ENCODE assay signal across 15 cellular contexts in the genomic region with DNA sequence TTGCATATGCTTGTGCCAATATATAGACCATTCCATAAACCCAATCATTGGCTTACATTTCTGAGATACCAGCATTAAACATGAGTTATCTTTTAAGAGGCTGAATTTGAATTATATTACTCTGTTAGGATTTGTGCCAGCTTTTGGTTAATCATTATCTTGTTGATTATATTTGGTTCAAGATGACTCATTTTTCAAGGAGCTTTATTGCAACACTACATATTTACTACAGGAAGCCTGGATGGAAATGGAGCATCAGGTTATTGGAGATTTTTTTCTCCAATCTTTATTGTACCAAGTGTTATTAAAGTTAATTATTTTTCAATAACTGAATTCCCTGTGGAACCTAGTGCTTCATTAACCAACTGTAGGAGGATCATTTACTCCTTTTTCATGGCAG. TPM values are rescaled to one million over a fixed set of nuclear protein-coding genes. Genes with fewer than 3 reads are reported as not detected.
A peak's percentile ranks its signal among the peaks of the same experiment; 100 is the strongest.
DNase-seq lines count a peak whose midpoint lies in the region; ATAC-seq and TF ChIP-seq lines count a peak whose summit lies in the region.
"Had no signal": no experiment of that assay in that cellular context is flagged by ENCODE, and none has a peak within 500 bp of the region (broad histone marks: within the 10 kb centered on the region; RNA-seq: fewer than 3 reads in every experiment).

No MANE protein-coding gene starts in this region.

- DNase-seq in AG10803 (ENCODE audit: low read depth) (peak; percentile 57), HT-29 (ENCODE audit: low spot score) (peak; percentile 80), astrocyte of the spinal cord (ENCODE audit: low read depth, low spot score) (peak; percentile 35), kidney tubule cell (ENCODE audit: low spot score) (peak; percentile 86), NCI-H345 treated with DMSO at 0.1 percent for 48 hours (lab: John Stamatoyannopoulos, UW; ENCODE audit: unreplicated experiment) (no peak), iPS-NIHi7 (ENCODE audit: extremely low spot score) (no peak)
- DNase-seq: activated CD4-positive, alpha-beta T cell treated with anti-CD3 and anti-CD28 coated beads, Interleukin-2, amount 50 U/mL, for 48 hours; activated naive CD4-positive, alpha-beta T cell treated with anti-CD3 and anti-CD28 coated beads, Interleukin-2, amount 10 ng/mL, durations not matched to agents 7 days and 5 days; effector CD8-positive, alpha-beta T cell; immature natural killer cell; NCI-H446 treated with DMSO at 0.1 percent for 48 hours; stimulated activated CD4-positive, alpha-beta T cell treated with anti-CD3 and anti-CD28 coated beads, Interleukin-1b, Interleukin-23, amount 100 ng/mL, for 48 hours; stimulated activated naive CD8-positive, alpha-beta T cell treated with anti-CD3 and anti-CD28 coated beads, Interleukin-15, amount 100 ng/mL, for 72 hours had no signal

- ATAC-seq in HG03378 (IDR thresholded peaks at IDR 0.05; ENCODE audit: unreplicated experiment) = no peak
- no peak for ATAC-seq in HG03097 (IDR thresholded peaks at IDR 0.05; ENCODE audit: low FRiP score, unreplicated experiment)
- ATAC-seq: stimulated activated naive CD8-positive, alpha-beta T cell treated with anti-CD3 and anti-CD28 coated beads, Interleukin-15, amount 100 ng/mL, for 72 hours had no signal

- TF ChIP-seq CTCF in AG10803 (conservative IDR thresholded peaks at IDR 0.05; ENCODE audit: low read length) (no peak), astrocyte of the spinal cord (IDR thresholded peaks at IDR 0.05; ENCODE audit: low read depth, low read length) (no peak)

- in situ Hi-C loops in astrocyte of the spinal cord (cut with HindIII; ENCODE audit: low sequenced_read_pairs) = no loop called here

- H3K4me3 ChIP-seq in AG10803 (ENCODE audit: low read length) = no peak overlapping the region
- H3K4me3 ChIP-seq in astrocyte of the spinal cord (ENCODE audit: low read depth, low read length) = no peak overlapping the region

RNA-seq across cellular contexts. Expression of gene EML4, which starts 26.4 kb away (rescaled TPM):
- total RNA-seq in HT-29 (2014; rRNA removed; shearing (Covaris generic)) = 80.0 and 81.9 TPM in 2 replicates

Comparison
In these comparisons a context has a peak if more than half of its experiments do, and no peak if none do; other contexts are left out.
1. DNase-seq: peak in AG10803 (single experiment), HT-29 (single experiment), astrocyte of the spinal cord (single experiment) and kidney tubule cell (single experiment); none in NCI-H345 treated with DMSO at 0.1 percent for 48 hours (single experiment) and iPS-NIHi7 (single experiment).